In genomic region chr1:39928809-39929587, GRCh38 we compare ENCODE assay signal across 16 cellular contexts. TPM values are rescaled to one million over a fixed set of nuclear protein-coding genes. Genes with fewer than 3 reads are reported as not detected.
A peak's percentile ranks its signal among the peaks of the same experiment; 100 is the strongest.
DNase-seq lines count a peak whose midpoint lies in the region; ATAC-seq and TF ChIP-seq lines count a peak whose summit lies in the region.
"Had no signal": no experiment of that assay in that cellular context is flagged by ENCODE, and none has a peak within 500 bp of the region (broad histone marks: within the 10 kb centered on the region; RNA-seq: fewer than 3 reads in every experiment).

No MANE protein-coding gene starts in this region.

- H3K9me3 ChIP-seq in IMR-90 (ENCODE audit: control insufficient read depth, insufficient read depth, low read length) = no peaks in the 10 kb centered on the region
- H3K9me3 ChIP-seq in OCI-LY3 (ENCODE audit: insufficient read depth, low read length) = no peaks in the 10 kb centered on the region
- H3K9me3 ChIP-seq in BE2C = no peaks in the 10 kb centered on the region

- intact Hi-C loops in IMR-90 (cut with micrococcal nuclease) = no loop called here
- intact Hi-C loops in activated T-helper 1 cell treated with anti-CD3 and anti-CD28 coated beads, Interleukin-12 subunit alpha, Interleukin-12 subunit beta, Interleukin-2, Interleukin-4 antibody, amounts not matched to agents 30 ng/mL and 10 ng/mL and 1 ng/mL, durations not matched to agents 14 hours and 24 hours and 36 hours (cut with micrococcal nuclease) = no loop called here

- ATAC-seq in IMR-90 (ENCODE audit: low read depth) = peak; percentile 21; the same call in 1 of the 2 replicates
- peak; percentile 71 for ATAC-seq in left lobe of liver
- no peak for ATAC-seq in HG03280 (IDR thresholded peaks at IDR 0.05; ENCODE audit: unreplicated experiment)

- no peaks in the 10 kb centered on the region for H3K36me3 ChIP-seq in IMR-90 (ENCODE audit: control insufficient read depth, insufficient read depth, low read length)
- H3K36me3 ChIP-seq in OCI-LY3 (replicated peaks; ENCODE audit: low read depth, low read length) = no peaks in the 10 kb centered on the region
- no peaks in the 10 kb centered on the region for H3K36me3 ChIP-seq in BE2C

- no peaks in the 10 kb centered on the region for H3K9me3 Mint-ChIP-seq in activated T-helper 1 cell treated with anti-CD3 and anti-CD28 coated beads, Interleukin-12 subunit alpha, Interleukin-12 subunit beta, Interleukin-2, Interleukin-4 antibody, amounts not matched to agents 30 ng/mL and 10 ng/mL and 1 ng/mL, durations not matched to agents 14 hours and 24 hours and 36 hours
- H3K9me3 Mint-ChIP-seq: CD4-positive, alpha-beta T cell; HFFc6 had no signal

- H3K4me3 ChIP-seq in IMR-90 (ENCODE audit: insufficient read depth, low read depth, low read length) = no peak overlapping the region
- H3K4me3 ChIP-seq in OCI-LY3 (ENCODE audit: low read length) = peak overlapping the region; percentile 12
- no peak overlapping the region for H3K4me3 ChIP-seq in BE2C (ENCODE audit: low read depth, low read length)

- WGBS in IMR-90 (ENCODE audit: extremely low coverage in 2 of 2, insufficient read length in 1 of 2), 2 experiments = 37% methylated on average over 2 of the region's 7 CpGs; no CpG with 5 or more reads in 1 of the 2 experiments

- no peak overlapping the region for H2AK5ac ChIP-seq in IMR-90 (ENCODE audit: low read depth, low read length)

- no TSS peak for BruUV-seq in IMR-90 (replicated peaks; lab: Mats Ljungman, UMichigan)

- no peak overlapping the region for H3K4ac ChIP-seq in IMR-90 (ENCODE audit: low read depth, low read length)

- H4K8ac ChIP-seq in IMR-90 (ENCODE audit: low read depth in 2 of 2, low read length in 2 of 2) = no peak overlapping the region

- H4K20me1 ChIP-seq in IMR-90 (ENCODE audit: insufficient read depth, low read length) (no peaks in the 10 kb centered on the region), OCI-LY3 (ENCODE audit: insufficient read depth, low read length) (no peaks in the 10 kb centered on the region)

- H2BK5ac ChIP-seq in IMR-90 (ENCODE audit: low read depth, low read length, poor library complexity, severe bottlenecking) = no peak overlapping the region

- H3K9me1 ChIP-seq in IMR-90 (ENCODE audit: insufficient read depth, low read length) = peaks cover 4% of the 10 kb centered on the region; the same call in 1 of the 2 replicates

- no peak overlapping the region for H3K14ac ChIP-seq in IMR-90 (replicated peaks; ENCODE audit: low read depth, low read length)

- CTCF ChIA-PET in IMR-90 (lab: Yijun Ruan, JAX) = interaction anchor here (1.2 to 1.4 kb wide), 3 partner anchors 10 to 103 kb away, joined by 3 to 8 read pairs (median 4); no protein-coding TSS in a partner anchor

- H3K4me3 Mint-ChIP-seq in activated T-helper 1 cell treated with anti-CD3 and anti-CD28 coated beads, Interleukin-12 subunit alpha, Interleukin-12 subunit beta, Interleukin-2, Interleukin-4 antibody, amounts not matched to agents 30 ng/mL and 10 ng/mL and 1 ng/mL, durations not matched to agents 14 hours and 24 hours and 36 hours = no peak overlapping the region
- H3K4me3 Mint-ChIP-seq: CD4-positive, alpha-beta T cell; HFFc6; IgD-negative memory B cell had no signal

- POLR2A ChIA-PET in IMR-90 (lab: Charles Lee; ENCODE audit: unreplicated experiment) = interaction anchor here (0.6 kb wide), 1 partner anchor 12 kb away, joined by 3 read pairs; no protein-coding TSS in a partner anchor

- H2AK9ac ChIP-seq in IMR-90 (replicated peaks; ENCODE audit: low read depth, low read length, poor library complexity) = no peak overlapping the region

- H3K79me1 ChIP-seq in IMR-90 (ENCODE audit: low read depth in 1 of 2, low read length in 2 of 2) = no peaks in the 10 kb centered on the region

- H3K36me3 Mint-ChIP-seq in activated T-helper 1 cell treated with anti-CD3 and anti-CD28 coated beads, Interleukin-12 subunit alpha, Interleukin-12 subunit beta, Interleukin-2, Interleukin-4 antibody, amounts not matched to agents 30 ng/mL and 10 ng/mL and 1 ng/mL, durations not matched to agents 14 hours and 24 hours and 36 hours (ENCODE audit: low read depth) = no peaks in the 10 kb centered on the region
- H3K36me3 Mint-ChIP-seq: IgD-negative memory B cell had no signal

- no peak for TF ChIP-seq CTCF in IMR-90 (conservative IDR thresholded peaks at IDR 0.05; ENCODE audit: low read depth, low read length)
- TF ChIP-seq CTCF in OCI-LY3 (IDR thresholded peaks at IDR 0.05; ENCODE audit: low read depth, low read length) = no peak
- no peak for TF ChIP-seq CTCF in BE2C (IDR thresholded peaks at IDR 0.05; ENCODE audit: low read depth, low read length)

- in situ Hi-C loops in IMR-90 (cut with MboI; ENCODE audit: low sequenced_read_pairs) = no loop called here

- no peaks in the 10 kb centered on the region for H3K4me1 Mint-ChIP-seq in activated T-helper 1 cell treated with anti-CD3 and anti-CD28 coated beads, Interleukin-12 subunit alpha, Interleukin-12 subunit beta, Interleukin-2, Interleukin-4 antibody, amounts not matched to agents 30 ng/mL and 10 ng/mL and 1 ng/mL, durations not matched to agents 14 hours and 24 hours and 36 hours (ENCODE audit: low read depth)

- H4K5ac ChIP-seq in IMR-90 (ENCODE audit: low read depth, low read length) = no peak overlapping the region

- H3K4me2 ChIP-seq in IMR-90 (ENCODE audit: low read depth, low read length) = no peak overlapping the region
- peak overlapping the region; percentile 53 for H3K4me2 ChIP-seq in OCI-LY3 (ENCODE audit: low read length)

- no peak for TF ChIP-seq RAD21 in IMR-90 (IDR thresholded peaks at IDR 0.05; ENCODE audit: low read length)

- no peak for TF ChIP-seq POLR2A in IMR-90 (IDR thresholded peaks at IDR 0.05; ENCODE audit: low read depth, low read length)

- H3K27ac ChIP-seq in IMR-90 (ENCODE audit: insufficient read depth, low read length) = no peak overlapping the region
- no peak overlapping the region for H3K27ac ChIP-seq in OCI-LY3 (ENCODE audit: low read length)

- no peak overlapping the region for H3K18ac ChIP-seq in IMR-90 (ENCODE audit: low read depth, low read length)

- dilution Hi-C loops in IMR-90 (cut with HindIII; ENCODE audit: low sequenced_read_pairs, unreplicated experiment) = no loop called here

- no peak overlapping the region for H4K91ac ChIP-seq in IMR-90 (ENCODE audit: insufficient read depth, low read depth, low read length)

- H2BK15ac ChIP-seq in IMR-90 (ENCODE audit: low read depth, low read length) = no peak overlapping the region

- H2BK20ac ChIP-seq in IMR-90 (ENCODE audit: low read depth, low read length) = no peak overlapping the region

- no peak overlapping the region for H3K56ac ChIP-seq in IMR-90 (ENCODE audit: extremely low read depth, insufficient read depth, low read length)

- H2AFZ ChIP-seq in IMR-90 (replicated peaks; ENCODE audit: low read length, poor library complexity) = no peak overlapping the region
- peak overlapping the region; percentile 23; the same call in 1 of the 2 replicates for H2AFZ ChIP-seq in OCI-LY3 (ENCODE audit: low read depth, low read length)

- H3K27me3 Mint-ChIP-seq in activated T-helper 1 cell treated with anti-CD3 and anti-CD28 coated beads, Interleukin-12 subunit alpha, Interleukin-12 subunit beta, Interleukin-2, Interleukin-4 antibody, amounts not matched to agents 30 ng/mL and 10 ng/mL and 1 ng/mL, durations not matched to agents 14 hours and 24 hours and 36 hours (ENCODE audit: insufficient read depth) = peaks cover 2% of the 10 kb centered on the region
- H3K27me3 Mint-ChIP-seq: CD4-positive, alpha-beta T cell had no signal

- no peak overlapping the region for H3K23ac ChIP-seq in IMR-90 (ENCODE audit: low read depth, low read length)

- H3K9ac ChIP-seq in IMR-90 (ENCODE audit: low read depth, low read length) = no peak overlapping the region
- no peak overlapping the region; the same call in 1 of the 2 replicates for H3K9ac ChIP-seq in OCI-LY3 (ENCODE audit: low read length)

- H3K79me2 ChIP-seq in OCI-LY3 (ENCODE audit: low read length) = no peaks in the 10 kb centered on the region

- H3K27ac Mint-ChIP-seq in activated T-helper 1 cell treated with anti-CD3 and anti-CD28 coated beads, Interleukin-12 subunit alpha, Interleukin-12 subunit beta, Interleukin-2, Interleukin-4 antibody, amounts not matched to agents 30 ng/mL and 10 ng/mL and 1 ng/mL, durations not matched to agents 14 hours and 24 hours and 36 hours = no peak overlapping the region
- H3K27ac Mint-ChIP-seq: CD4-positive, alpha-beta T cell; HFFc6 had no signal

- H3K4me1 ChIP-seq in IMR-90 (ENCODE audit: control insufficient read depth, insufficient read depth, low read length) (peaks cover 6% of the 10 kb centered on the region), OCI-LY3 (ENCODE audit: low read length) (peaks cover 21% of the 10 kb centered on the region), BE2C (no peaks in the 10 kb centered on the region)

- H2BK120ac ChIP-seq in IMR-90 (ENCODE audit: low read depth, low read length) = no peak overlapping the region

- H3K27me3 ChIP-seq in IMR-90 (ENCODE audit: control insufficient read depth, insufficient read depth, low read length) (peaks cover 10% of the 10 kb centered on the region; the same call in 1 of the 2 replicates), OCI-LY3 (ENCODE audit: low read depth, low read length) (no peaks in the 10 kb centered on the region), BE2C (no peaks in the 10 kb centered on the region)

- no peak for DNase-seq in IMR-90
- peak; percentile 97 for DNase-seq in left lobe of liver (ENCODE audit: low spot score)
- peak; percentile 20 for DNase-seq in myocyte (ENCODE audit: low read depth)
- DNase-seq in globus pallidus (ENCODE audit: low spot score) = no peak
- DNase-seq in activated T-helper 1 cell treated with anti-CD3 and anti-CD28 coated beads, Interleukin-12 subunit alpha, Interleukin-12 subunit beta, Interleukin-2, Interleukin-4 antibody, amounts not matched to agents 30 ng/mL and 10 ng/mL and 1 ng/mL, durations not matched to agents 14 hours and 24 hours and 36 hours (ENCODE audit: low spot score) = no peak
- DNase-seq in BE2C = no peak
- DNase-seq: ACHN; C1 segment of cervical spinal cord; CD4-positive, alpha-beta T cell; DND-41; GDM1; HCEC 1CT; HFFc6 had no signal

RNA-seq across cellular contexts. Expression of gene MFSD2A, which starts 25.9 kb away (rescaled TPM):
- total RNA-seq in IMR-90 (2012; rRNA removed) (5.0 and 5.7 TPM in 2 replicates), left lobe of liver (108 TPM), myocyte (15.9 and 16.4 TPM in 2 replicates)
- polyA plus RNA-seq in IMR-90 (2012; rRNA removed) = 6.7 and 7.3 TPM in 2 replicates
- polyA plus RNA-seq in IMR-90 (2012; cell fraction: cytosol; rRNA removed) = 3.7 and 5.3 TPM in 2 replicates
- 13.7 and 18.4 TPM in 2 replicates for polyA plus RNA-seq in IMR-90 (2012; cell fraction: nucleus; rRNA removed; ENCODE audit: low replicate concordance)
- 9.6 TPM for polyA plus RNA-seq in myocyte (2012)
- 55.3 and 56.2 TPM in 2 replicates for total RNA-seq in activated T-helper 1 cell treated with anti-CD3 and anti-CD28 coated beads, Interleukin-12 subunit alpha, Interleukin-12 subunit beta, Interleukin-2, Interleukin-4 antibody, amounts not matched to agents 30 ng/mL and 10 ng/mL and 1 ng/mL, durations not matched to agents 14 hours and 24 hours and 36 hours
- 3.7 TPM for polyA plus RNA-seq in BE2C (2012; ENCODE audit: insufficient read depth, insufficient read length, low read depth)

RNA-seq across cellular contexts. Expression of gene MYCL, which starts 27.3 kb away (rescaled TPM):
- total RNA-seq in IMR-90 (2012; rRNA removed) (0.56 and 0.72 TPM in 2 replicates), left lobe of liver (14.7 TPM), myocyte (77.9 and 143 TPM in 2 replicates)
- 0.75 and 0.87 TPM in 2 replicates for polyA plus RNA-seq in IMR-90 (2012; rRNA removed)
- polyA plus RNA-seq in IMR-90 (2012; cell fraction: cytosol; rRNA removed) = 0.42 and 0.52 TPM in 2 replicates
- polyA plus RNA-seq in IMR-90 (2012; cell fraction: nucleus; rRNA removed; ENCODE audit: low replicate concordance) = 0.36 and 0.41 TPM in 2 replicates
- 11.2 TPM for polyA plus RNA-seq in myocyte (2012)
- 0.56 and 0.62 TPM in 2 replicates for total RNA-seq in activated T-helper 1 cell treated with anti-CD3 and anti-CD28 coated beads, Interleukin-12 subunit alpha, Interleukin-12 subunit beta, Interleukin-2, Interleukin-4 antibody, amounts not matched to agents 30 ng/mL and 10 ng/mL and 1 ng/mL, durations not matched to agents 14 hours and 24 hours and 36 hours
- polyA plus RNA-seq in BE2C (2012; ENCODE audit: insufficient read depth, insufficient read length, low read depth) = 0.76 TPM

RNA-seq across cellular contexts. Expression of gene TRIT1, which starts 45.7 kb away (rescaled TPM):
- total RNA-seq in IMR-90 (2012; rRNA removed) (27.8 and 29.2 TPM in 2 replicates), left lobe of liver (5.5 TPM), myocyte (30.0 and 51.9 TPM in 2 replicates)
- polyA plus RNA-seq in IMR-90 (2012; rRNA removed) = 10.8 and 13.5 TPM in 2 replicates
- 3.8 and 4.7 TPM in 2 replicates for polyA plus RNA-seq in IMR-90 (2012; cell fraction: cytosol; rRNA removed)
- polyA plus RNA-seq in IMR-90 (2012; cell fraction: nucleus; rRNA removed; ENCODE audit: low replicate concordance) = 9.5 and 28.8 TPM in 2 replicates
- 11.1 TPM for polyA plus RNA-seq in myocyte (2012)
- total RNA-seq in activated T-helper 1 cell treated with anti-CD3 and anti-CD28 coated beads, Interleukin-12 subunit alpha, Interleukin-12 subunit beta, Interleukin-2, Interleukin-4 antibody, amounts not matched to agents 30 ng/mL and 10 ng/mL and 1 ng/mL, durations not matched to agents 14 hours and 24 hours and 36 hours = 22.7 and 23.7 TPM in 2 replicates
- polyA plus RNA-seq in BE2C (2012; ENCODE audit: insufficient read depth, insufficient read length, low read depth) = 16.4 TPM

Comparison
In these comparisons a context has a peak if more than half of its experiments do, and no peak if none do; other contexts are left out.
1. DNase-seq: peak in left lobe of liver (single experiment) and myocyte (single experiment); none in IMR-90 (single experiment), globus pallidus (single experiment), activated T-helper 1 cell treated with anti-CD3 and anti-CD28 coated beads, Interleukin-12 subunit alpha, Interleukin-12 subunit beta, Interleukin-2, Interleukin-4 antibody, amounts not matched to agents 30 ng/mL and 10 ng/mL and 1 ng/mL, durations not matched to agents 14 hours and 24 hours and 36 hours (single experiment) and BE2C (single experiment).